Comparison of ENCODE assay signal across 11 cellular contexts in the genomic region with DNA sequence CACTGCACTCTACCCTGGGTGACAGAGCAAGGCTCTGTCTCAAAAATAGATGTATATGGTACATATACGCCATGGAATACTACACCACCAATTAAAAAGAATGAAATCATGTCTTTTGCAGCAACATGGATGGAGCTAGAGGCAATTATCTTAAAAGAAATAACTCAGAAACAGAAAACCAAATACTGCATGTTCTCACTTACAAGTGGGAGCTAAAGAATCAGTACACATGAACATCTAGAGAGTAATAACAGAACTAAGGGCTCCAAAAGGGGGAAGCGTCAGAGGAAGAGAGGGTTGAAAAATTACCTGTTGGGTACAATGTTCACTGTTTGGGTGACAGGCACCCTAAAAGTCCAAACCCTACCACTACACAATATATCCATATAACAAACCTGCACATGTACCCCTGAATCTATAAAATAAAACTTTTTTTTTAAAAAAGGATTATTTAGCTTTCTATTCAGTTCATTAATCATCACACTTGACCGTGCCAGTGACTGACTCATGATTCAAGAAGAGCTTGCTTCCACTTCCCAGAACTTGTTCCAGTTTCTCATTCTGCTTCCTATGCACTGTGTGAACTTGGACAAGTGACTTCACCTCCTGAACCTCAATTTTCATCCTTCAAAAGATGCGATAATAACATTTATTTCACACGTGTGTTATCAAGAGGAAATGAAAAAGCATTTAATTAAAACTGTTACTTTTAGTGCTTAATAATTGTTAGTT.
DNase-seq lines count a peak whose midpoint lies in the region; ATAC-seq and TF ChIP-seq lines count a peak whose summit lies in the region.
"Had no signal": no experiment of that assay in that cellular context is flagged by ENCODE, and none has a peak within 500 bp of the region (broad histone marks: within the 10 kb centered on the region; RNA-seq: fewer than 3 reads in every experiment).

No MANE protein-coding gene starts in this region.

- TF ChIP-seq POLR2A in breast epithelium (IDR thresholded peaks at IDR 0.05) (no peak), body of pancreas (IDR thresholded peaks at IDR 0.05) (no peak), upper lobe of left lung (IDR thresholded peaks at IDR 0.05) (no peak)

- H3K4me1 ChIP-seq in breast epithelium (no peaks in the 10 kb centered on the region), body of pancreas (peaks cover 10% of the 10 kb centered on the region), upper lobe of left lung (peaks cover 15 to 34% (median 29%) of the 10 kb centered on the region in 4 donors)

- H3K4me3 ChIP-seq in breast epithelium = no peak overlapping the region
- no peak overlapping the region for H3K4me3 ChIP-seq in body of pancreas
- no peak overlapping the region for H3K4me3 ChIP-seq in upper lobe of left lung

- H3K36me3 ChIP-seq in breast epithelium (no peaks in the 10 kb centered on the region), body of pancreas (replicated peaks in 1 of 2; ENCODE audit: insufficient read depth in 1 of 2, low read depth in 2 of 2) (no peaks in the 10 kb centered on the region), upper lobe of left lung (no peaks in the 10 kb centered on the region)

- DNase-seq in MCF 10A (ENCODE audit: unreplicated experiment) = peak; percentile 58
- DNase-seq in breast epithelium (ENCODE audit: low spot score in 2 of 2) = no peak
- DNase-seq in body of pancreas = peak in 1 of 4 donors; percentile 22
- peak; percentile 69 for DNase-seq in iris pigment epithelial cell (ENCODE audit: low read depth)
- peak in 1 of 2 donors; percentile 41 for DNase-seq in upper lobe of left lung
- no peak for DNase-seq in SHP77 (lab: John Stamatoyannopoulos, UW)
- DNase-seq: immature natural killer cell, NCI-H187 treated with DMSO at 0.1 percent for 48 hours had no signal

- H3K9me3 ChIP-seq in breast epithelium (no peaks in the 10 kb centered on the region), body of pancreas (no peaks in the 10 kb centered on the region), upper lobe of left lung (no peaks in the 10 kb centered on the region)

- no peak overlapping the region for H3K27ac Mint-ChIP-seq in MCF 10A (ENCODE audit: low read depth, unreplicated experiment)
- H3K27ac Mint-ChIP-seq: immature natural killer cell; stimulated activated naive CD8-positive, alpha-beta T cell treated with anti-CD3 and anti-CD28 coated beads, Interleukin-15, Interleukin-2, amounts not matched to agents 100 ng/mL and 50 ng/mL, for 24 hours had no signal

- BruUV-seq in MCF 10A (replicated peaks; lab: Mats Ljungman, UMichigan) = no TSS peak

- intact Hi-C loops in MCF 10A (cut with micrococcal nuclease) = no loop called here
- intact Hi-C loops in breast epithelium (cut with DNase I; ENCODE audit: low total_unique reads) = no loop called here
- intact Hi-C loops in body of pancreas (cut with DNase I) = no loop called here

- 63 to 70% methylated on average over 5 of the region's 5 CpGs for WGBS in body of pancreas, 2 donors
- 53 to 59% methylated on average over 5 of the region's 5 CpGs for WGBS in upper lobe of left lung, 2 donors

- CTCF ChIA-PET in MCF 10A (lab: Yijun Ruan, JAX) = interaction anchor here (0.6 kb wide), 2 partner anchors 799 to 817 kb away, joined by 3 to 4 read pairs; no protein-coding TSS in a partner anchor

- no peak overlapping the region for H3K27ac ChIP-seq in breast epithelium
- peak overlapping the region in 1 of 4 donors; percentile 57 for H3K27ac ChIP-seq in body of pancreas
- H3K27ac ChIP-seq in upper lobe of left lung = peak overlapping the region; percentile 1 to 42 (median 30)

- no peak overlapping the region for H3K4me3 Mint-ChIP-seq in MCF 10A (ENCODE audit: unreplicated experiment)
- H3K4me3 Mint-ChIP-seq: immature natural killer cell; stimulated activated naive CD8-positive, alpha-beta T cell treated with anti-CD3 and anti-CD28 coated beads, Interleukin-15, Interleukin-2, amounts not matched to agents 100 ng/mL and 50 ng/mL, for 24 hours had no signal

- H3K36me3 Mint-ChIP-seq in MCF 10A (ENCODE audit: insufficient read depth, unreplicated experiment) = no peaks in the 10 kb centered on the region
- H3K36me3 Mint-ChIP-seq: immature natural killer cell had no signal

- TF ChIP-seq CTCF in MCF 10A (IDR thresholded peaks at IDR 0.05; ENCODE audit: unreplicated experiment) (no peak), breast epithelium (IDR thresholded peaks at IDR 0.05) (no peak), body of pancreas (IDR thresholded peaks at IDR 0.05) (no peak), upper lobe of left lung (IDR thresholded peaks at IDR 0.05) (no peak)

- POLR2A ChIA-PET in MCF 10A (lab: Yijun Ruan, JAX) = no interaction called here

- H3K9me3 Mint-ChIP-seq in MCF 10A (ENCODE audit: unreplicated experiment) = no peaks in the 10 kb centered on the region
- H3K9me3 Mint-ChIP-seq: stimulated activated naive CD8-positive, alpha-beta T cell treated with anti-CD3 and anti-CD28 coated beads, Interleukin-15, Interleukin-2, amounts not matched to agents 100 ng/mL and 50 ng/mL, for 24 hours had no signal

- H3K4me1 Mint-ChIP-seq in MCF 10A (ENCODE audit: insufficient read depth, unreplicated experiment) = no peaks in the 10 kb centered on the region

- ATAC-seq in body of pancreas (peak; percentile 40), upper lobe of left lung (ENCODE audit: low FRiP score in 2 of 2) (peak; percentile 34 to 79), HG03135 (IDR thresholded peaks at IDR 0.05; ENCODE audit: unreplicated experiment) (no peak), GM18873 (IDR thresholded peaks at IDR 0.05; ENCODE audit: low FRiP score, unreplicated experiment) (no peak)

- TF ChIP-seq EP300 in upper lobe of left lung (IDR thresholded peaks at IDR 0.05) = peak in 2 of 4 donors; percentile 51 to 73

- H3K27me3 ChIP-seq in breast epithelium (no peaks in the 10 kb centered on the region), body of pancreas (no peaks in the 10 kb centered on the region), upper lobe of left lung (no peaks in the 10 kb centered on the region)

- no peaks in the 10 kb centered on the region for H3K27me3 Mint-ChIP-seq in MCF 10A (ENCODE audit: insufficient read depth, unreplicated experiment)
- H3K27me3 Mint-ChIP-seq: stimulated activated naive CD8-positive, alpha-beta T cell treated with anti-CD3 and anti-CD28 coated beads, Interleukin-15, Interleukin-2, amounts not matched to agents 100 ng/mL and 50 ng/mL, for 24 hours had no signal

Comparison
In these comparisons a context has a peak if more than half of its experiments do, and no peak if none do; other contexts are left out.
1. DNase-seq: peak in MCF 10A (single experiment) and iris pigment epithelial cell (single experiment); none in breast epithelium (0 of 2) and SHP77 (0 of 2).
2. H3K27ac ChIP-seq: peak in upper lobe of left lung (4 of 4); none in breast epithelium (0 of 2).
3. ATAC-seq: peak in body of pancreas (single experiment) and upper lobe of left lung (2 of 2); none in HG03135 (single experiment) and GM18873 (single experiment).